Comparison of ENCODE assay signal across 22 cellular contexts in genomic region chr7:132187869-132188789, GRCh38.
DNase-seq lines count a peak whose midpoint lies in the region; ATAC-seq and TF ChIP-seq lines count a peak whose summit lies in the region.
"Had no signal": no experiment of that assay in that cellular context is flagged by ENCODE, and none has a peak within 500 bp of the region (broad histone marks: within the 10 kb centered on the region; RNA-seq: fewer than 3 reads in every experiment).

No MANE protein-coding gene starts in this region.

- H3K79me2 ChIP-seq in GM23338 (replicated peaks; ENCODE audit: insufficient read depth) (no peaks in the 10 kb centered on the region), neural progenitor cell (ENCODE audit: low read depth) (no peaks in the 10 kb centered on the region)

- H3K36me3 Mint-ChIP-seq in GM23338 (ENCODE audit: low read depth) = peaks cover 22% of the 10 kb centered on the region
- H3K36me3 Mint-ChIP-seq in WTC11 = peaks cover 21% of the 10 kb centered on the region
- H3K36me3 Mint-ChIP-seq in neural progenitor cell = peaks cover 4% of the 10 kb centered on the region
- peaks cover 3% of the 10 kb centered on the region for H3K36me3 Mint-ChIP-seq in T-helper 2 cell treated with Interferon-gamma antibody and Interleukin-4, amounts not matched to agents 5 μg/mL and 100 μg/mL, for 36 hours (ENCODE audit: low read depth)

- DNase-seq in GM23338 (ENCODE audit: low spot score) (peak; percentile 96), WTC11 (ENCODE audit: low spot score) (peak; percentile 76), iPS DF 6.9 (ENCODE audit: low read depth, low spot score) (peak; percentile 71), neural progenitor cell (ENCODE audit: low spot score) (no peak), NCI-H510A treated with DMSO at 0.1 percent for 48 hours (lab: John Stamatoyannopoulos, UW) (no peak), NCI-H187 (lab: John Stamatoyannopoulos, UW) (no peak)
- DNase-seq in T-helper 2 cell treated with Interferon-gamma antibody and Interleukin-4, amounts not matched to agents 5 μg/mL and 100 μg/mL, for 36 hours (ENCODE audit: low spot score) = no peak
- DNase-seq: BE2C; Caco-2; CD4-positive, alpha-beta T cell; GM23248; Kasumi-1; MG63; NCI-H1092 treated with DMSO at 0.1 percent for 48 hours; NCI-H1694; NCI-H748 treated with DMSO at 0.1 percent for 48 hours; OCI-M1; Right ventricle myocardium superior had no signal

- WGBS in iPS DF 6.9 (ENCODE audit: insufficient coverage, insufficient read length) = no CpG with 5 or more reads among the region's 4 CpGs

- H3K27me3 Mint-ChIP-seq in GM23338 (ENCODE audit: insufficient read depth, low read depth, poor library complexity) (peaks cover 13% of the 10 kb centered on the region), WTC11 (ENCODE audit: low read depth) (peaks cover 16% of the 10 kb centered on the region), neural progenitor cell (ENCODE audit: insufficient read depth, low read depth) (peaks cover 14% of the 10 kb centered on the region)
- no peaks in the 10 kb centered on the region for H3K27me3 Mint-ChIP-seq in T-helper 2 cell treated with Interferon-gamma antibody and Interleukin-4, amounts not matched to agents 5 μg/mL and 100 μg/mL, for 36 hours (ENCODE audit: low read depth)
- H3K27me3 Mint-ChIP-seq: IgD-negative memory B cell had no signal

- no peaks in the 10 kb centered on the region; the same call in 1 of the 2 replicates for H3K9me2 ChIP-seq in GM23338 (ENCODE audit: insufficient read depth)

- H3K27ac ChIP-seq in GM23338 (ENCODE audit: low read depth) (peak overlapping the region; percentile 86), iPS DF 6.9 (ENCODE audit: low read length) (peak overlapping the region; percentile 67), neural progenitor cell (no peak overlapping the region)
- H3K27ac ChIP-seq: GM23248, SK-N-MC had no signal

- H3K36me3 ChIP-seq in GM23338 (ENCODE audit: insufficient read depth) (0 out of 2 replicates have a peak, but pooled peaks cover 3% of the 10 kb centered on the region), iPS DF 6.9 (ENCODE audit: control insufficient read depth, insufficient read depth, low read length) (no peaks in the 10 kb centered on the region), neural progenitor cell (no peaks in the 10 kb centered on the region)
- H3K36me3 ChIP-seq: MG63 had no signal

- TF ChIP-seq CTCF in GM23338 (conservative IDR thresholded peaks at IDR 0.05; ENCODE audit: low read depth in 2 of 2) (no peak), WTC11 (IDR thresholded peaks at IDR 0.05) (no peak), neural progenitor cell (IDR thresholded peaks at IDR 0.05) (no peak)

- H3K9me3 ChIP-seq in iPS DF 6.9 (ENCODE audit: control insufficient read depth, insufficient read depth, low read length) = no peaks in the 10 kb centered on the region
- H3K9me3 ChIP-seq in neural progenitor cell (ENCODE audit: low read depth) = no peaks in the 10 kb centered on the region

- peak overlapping the region; percentile 62 for H3K4me2 ChIP-seq in GM23338
- peak overlapping the region; percentile 22 for H3K4me2 ChIP-seq in neural progenitor cell

- peak overlapping the region; percentile 54 for H3K4me3 Mint-ChIP-seq in GM23338
- peak overlapping the region; percentile 39 for H3K4me3 Mint-ChIP-seq in WTC11
- no peak overlapping the region for H3K4me3 Mint-ChIP-seq in neural progenitor cell
- H3K4me3 Mint-ChIP-seq in T-helper 2 cell treated with Interferon-gamma antibody and Interleukin-4, amounts not matched to agents 5 μg/mL and 100 μg/mL, for 36 hours = no peak overlapping the region
- H3K4me3 Mint-ChIP-seq: CD4-positive, alpha-beta T cell had no signal

- no peaks in the 10 kb centered on the region for H4K20me1 ChIP-seq in GM23338 (replicated peaks; ENCODE audit: insufficient read depth)
- no peaks in the 10 kb centered on the region for H4K20me1 ChIP-seq in neural progenitor cell (ENCODE audit: low read depth)

- H3K9me3 Mint-ChIP-seq in GM23338 = peaks cover 22% of the 10 kb centered on the region
- peaks cover 18% of the 10 kb centered on the region for H3K9me3 Mint-ChIP-seq in WTC11
- H3K9me3 Mint-ChIP-seq in neural progenitor cell = peaks cover 19% of the 10 kb centered on the region
- peaks cover 11% of the 10 kb centered on the region for H3K9me3 Mint-ChIP-seq in T-helper 2 cell treated with Interferon-gamma antibody and Interleukin-4, amounts not matched to agents 5 μg/mL and 100 μg/mL, for 36 hours
- H3K9me3 Mint-ChIP-seq: CD4-positive, alpha-beta T cell had no signal

- CTCF ChIA-PET in WTC11 (lab: Charles Lee) = interaction anchor here (0.8 to 2.4 kb wide), 12 partner anchors 15 to 499 kb away, joined by 3 to 13 read pairs (median 5); no protein-coding TSS in a partner anchor

- ATAC-seq in GM23338 = peak; percentile 92
- peak; percentile 94 for ATAC-seq in WTC11
- ATAC-seq in HG02852 (IDR thresholded peaks at IDR 0.05; ENCODE audit: unreplicated experiment) = no peak
- ATAC-seq: GM12878 had no signal

- POLR2A ChIA-PET in WTC11 (lab: Charles Lee) = interaction anchor here (0.6 to 1.0 kb wide), 6 partner anchors 10 to 1431 kb away, joined by 3 to 5 read pairs (median 3); no protein-coding TSS in a partner anchor

- H3F3A ChIP-seq in GM23338 (replicated peaks; ENCODE audit: low read depth) (0 out of 2 replicates have a peak, but pooled peaks cover 4% of the 10 kb centered on the region), neural progenitor cell (ENCODE audit: low read depth) (peaks cover 19% of the 10 kb centered on the region)

- H3K4me1 ChIP-seq in GM23338 (ENCODE audit: insufficient read depth) = peaks cover 28% of the 10 kb centered on the region
- H3K4me1 ChIP-seq in iPS DF 6.9 (ENCODE audit: control insufficient read depth, insufficient read depth, low read length) = peaks cover 9% of the 10 kb centered on the region
- peaks cover 8% of the 10 kb centered on the region for H3K4me1 ChIP-seq in neural progenitor cell
- H3K4me1 ChIP-seq: BE2C, Caco-2 had no signal

- H3K27ac Mint-ChIP-seq in GM23338 (peak overlapping the region; percentile 96), WTC11 (peak overlapping the region; percentile 99), neural progenitor cell (no peak overlapping the region)
- H3K27ac Mint-ChIP-seq in T-helper 2 cell treated with Interferon-gamma antibody and Interleukin-4, amounts not matched to agents 5 μg/mL and 100 μg/mL, for 36 hours = no peak overlapping the region
- H3K27ac Mint-ChIP-seq: CD4-positive, alpha-beta T cell; IgD-negative memory B cell had no signal

- H2AFZ ChIP-seq in GM23338 = no peak overlapping the region
- H2AFZ ChIP-seq in neural progenitor cell (replicated peaks) = no peak overlapping the region
- H2AFZ ChIP-seq: GM23248 had no signal

- H3K27me3 ChIP-seq in GM23338 (ENCODE audit: insufficient read depth) (no peaks in the 10 kb centered on the region), iPS DF 6.9 (ENCODE audit: control insufficient read depth, insufficient read depth, low read length) (no peaks in the 10 kb centered on the region), neural progenitor cell (no peaks in the 10 kb centered on the region)
- H3K27me3 ChIP-seq: BE2C, MG63 had no signal

- H3K4me3 ChIP-seq in GM23338 (no peak overlapping the region; the same call in 1 of the 2 replicates), iPS DF 6.9 (ENCODE audit: low read length) (no peak overlapping the region), neural progenitor cell (no peak overlapping the region)
- H3K4me3 ChIP-seq: GM12878, GM23248, MG63, SK-N-MC had no signal

- H3K4me1 Mint-ChIP-seq in GM23338 (peaks cover 51% of the 10 kb centered on the region), WTC11 (peaks cover 59% of the 10 kb centered on the region), neural progenitor cell (peaks cover 3% of the 10 kb centered on the region)
- H3K4me1 Mint-ChIP-seq in T-helper 2 cell treated with Interferon-gamma antibody and Interleukin-4, amounts not matched to agents 5 μg/mL and 100 μg/mL, for 36 hours (ENCODE audit: low read depth) = no peaks in the 10 kb centered on the region
- H3K4me1 Mint-ChIP-seq: IgD-negative memory B cell had no signal

- H3K9ac ChIP-seq in neural progenitor cell = no peak overlapping the region
- H3K9ac ChIP-seq: GM23248 had no signal

TF ChIP-seq in WTC11, 78 proteins besides CTCF, POLR2A, EP300 and RAD21 (continues in another document):
- TF ChIP-seq ZBTB21 (CRISPR knock-in tag; IDR thresholded peaks at IDR 0.05; ENCODE audit: borderline replicate concordance) (no peak), NFE2L1 (CRISPR knock-in tag; IDR thresholded peaks at IDR 0.05) (peak; percentile 33; the same call in 1 of the 2 replicates), E2F1 (CRISPR knock-in tag; IDR thresholded peaks at IDR 0.05) (no peak), ETV6 (CRISPR knock-in tag; IDR thresholded peaks at IDR 0.05) (peak; percentile 82; the same call in 1 of the 2 replicates), MAX (CRISPR knock-in tag; IDR thresholded peaks at IDR 0.05) (peak; percentile 71; the same call in 1 of the 2 replicates), IRF2 (CRISPR knock-in tag; IDR thresholded peaks at IDR 0.05; ENCODE audit: borderline replicate concordance, low read depth) (no peak), SP1 (CRISPR knock-in tag; conservative IDR thresholded peaks at IDR 0.05) (peak; percentile 66)

Comparison
In these comparisons a context has a peak if more than half of its experiments do, and no peak if none do; other contexts are left out.
1. DNase-seq: peak in GM23338 (single experiment), WTC11 (single experiment) and iPS DF 6.9 (single experiment); none in neural progenitor cell (single experiment), T-helper 2 cell treated with Interferon-gamma antibody and Interleukin-4, amounts not matched to agents 5 μg/mL and 100 μg/mL, for 36 hours (single experiment), NCI-H510A treated with DMSO at 0.1 percent for 48 hours (single experiment) and NCI-H187 (0 of 2).
2. H3K27ac Mint-ChIP-seq: peak in GM23338 (single experiment) and WTC11 (single experiment); none in neural progenitor cell (single experiment) and T-helper 2 cell treated with Interferon-gamma antibody and Interleukin-4, amounts not matched to agents 5 μg/mL and 100 μg/mL, for 36 hours (single experiment).
3. H3K4me3 Mint-ChIP-seq: peak in GM23338 (single experiment) and WTC11 (single experiment); none in neural progenitor cell (single experiment) and T-helper 2 cell treated with Interferon-gamma antibody and Interleukin-4, amounts not matched to agents 5 μg/mL and 100 μg/mL, for 36 hours (single experiment).